20 cellular contexts compared by ENCODE assay signal in the genomic region with DNA sequence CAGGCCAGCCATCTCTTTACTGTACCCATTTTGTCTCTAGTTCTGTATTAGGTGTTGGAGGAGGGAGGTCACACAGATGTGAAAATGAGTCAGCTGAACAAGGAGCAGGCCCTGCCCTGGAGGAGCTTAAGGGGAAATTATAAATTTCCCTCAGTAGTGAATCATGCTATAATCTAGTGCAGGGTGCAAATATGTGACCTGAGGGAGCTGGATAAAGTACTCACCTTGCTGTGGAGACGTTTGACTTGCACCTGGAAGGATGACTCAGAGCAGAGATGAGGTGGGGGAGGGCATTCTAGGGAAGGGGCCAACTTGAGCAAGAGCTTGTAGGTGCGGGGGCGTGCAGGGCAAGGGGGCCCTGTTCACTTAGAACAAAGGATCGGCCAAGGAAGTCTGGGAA.
DNase-seq lines count a peak whose midpoint lies in the region; ATAC-seq, FAIRE-seq and TF ChIP-seq lines count a peak whose summit lies in the region.
"Had no signal": no experiment of that assay in that cellular context is flagged by ENCODE, and none has a peak within 500 bp of the region (broad histone marks: within the 10 kb centered on the region; RNA-seq: fewer than 3 reads in every experiment).

No MANE protein-coding gene starts in this region.

- H3K4me3 ChIP-seq in GM23338 (no peak overlapping the region), RWPE2 (ENCODE audit: severe bottlenecking) (no peak overlapping the region)
- H3K4me3 ChIP-seq: cardiac muscle cell, dorsolateral prefrontal cortex, esophagus muscularis mucosa, sigmoid colon had no signal

- H3K27me3 ChIP-seq in GM23338 (ENCODE audit: insufficient read depth) (no peaks in the 10 kb centered on the region), RWPE2 (ENCODE audit: insufficient read depth, poor library complexity, severe bottlenecking) (no peaks in the 10 kb centered on the region)
- H3K27me3 ChIP-seq: cardiac muscle cell, dorsolateral prefrontal cortex, esophagus muscularis mucosa, sigmoid colon had no signal

- no peak overlapping the region for H3K4me2 ChIP-seq in GM23338

- TF ChIP-seq CTCF in GM23338 (conservative IDR thresholded peaks at IDR 0.05; ENCODE audit: low read depth in 2 of 2) = no peak
- TF ChIP-seq CTCF in RWPE2 (IDR thresholded peaks at IDR 0.05; ENCODE audit: poor library complexity, severe bottlenecking) = no peak
- TF ChIP-seq CTCF in neural crest cell (conservative IDR thresholded peaks at IDR 0.05) = no peak

- peaks cover 8% of the 10 kb centered on the region for H3K27me3 Mint-ChIP-seq in GM23338 (ENCODE audit: insufficient read depth, low read depth, poor library complexity)
- no peaks in the 10 kb centered on the region for H3K27me3 Mint-ChIP-seq in neural crest cell (ENCODE audit: low read depth)
- H3K27me3 Mint-ChIP-seq in activated CD8-positive, alpha-beta memory T cell treated with anti-CD3 and anti-CD28 coated beads, Interleukin-2, amount 10 ng/mL, durations not matched to agents 7 days and 5 days = no peaks in the 10 kb centered on the region
- H3K27me3 Mint-ChIP-seq: type B pancreatic cell had no signal

- DNase-seq in GM23338 (ENCODE audit: low spot score) = no peak
- no peak for DNase-seq in RWPE2 (ENCODE audit: low spot score)
- DNase-seq in epithelial cell of prostate (ENCODE audit: low read depth, low spot score) = peak; percentile 67
- DNase-seq in neural crest cell (ENCODE audit: low read depth, low spot score) = no peak
- no peak for DNase-seq in Right ventricle myocardium superior
- DNase-seq in activated CD8-positive, alpha-beta memory T cell treated with anti-CD3 and anti-CD28 coated beads, Interleukin-2, amount 10 ng/mL, durations not matched to agents 7 days and 5 days = no peak
- DNase-seq in RCC 7860 (ENCODE audit: low spot score) = no peak
- DNase-seq in hypothalamus (lab: John Stamatoyannopoulos, UW) = no peak
- DNase-seq: dorsolateral prefrontal cortex; head of caudate nucleus; NCI-H1436 treated with DMSO at 0.1 percent for 48 hours; NCI-H2171; sigmoid colon; stimulated activated naive B cell treated with anti-CD40 and anti-IgM and Interleukin-4, amounts not matched to agents 10 μg/mL and 1 μg/mL and 100 μg/mL, for 72 hours; T-helper 9 cell had no signal

- H3K27ac ChIP-seq in GM23338 (ENCODE audit: low read depth) = no peak overlapping the region
- peak overlapping the region; percentile 38 for H3K27ac ChIP-seq in RWPE2 (ENCODE audit: poor library complexity, severe bottlenecking)
- H3K27ac ChIP-seq in epithelial cell of prostate = no peak overlapping the region
- H3K27ac ChIP-seq: cardiac muscle cell, esophagus muscularis mucosa, sigmoid colon had no signal

- peaks cover 5% of the 10 kb centered on the region; the same call in 1 of the 2 replicates for H3K9me2 ChIP-seq in GM23338 (ENCODE audit: insufficient read depth)

- ATAC-seq in GM23338 (no peak), RWPE2 (ENCODE audit: low read depth) (peak; percentile 94), Right ventricle myocardium superior (ENCODE audit: poor library complexity) (no peak)
- no peak for ATAC-seq in activated CD8-positive, alpha-beta memory T cell treated with anti-CD3 and anti-CD28 coated beads, Interleukin-2, amount 10 ng/mL, durations not matched to agents 7 days and 5 days
- ATAC-seq: HepG2, SK-N-SH treated with all-trans-retinoic acid at 6 μM for 48 hours had no signal

- CTCF ChIA-PET in activated CD8-positive, alpha-beta memory T cell treated with anti-CD3 and anti-CD28 coated beads, Interleukin-2, amount 10 ng/mL, durations not matched to agents 7 days and 5 days (lab: Charles Lee) = no interaction called here

- no peaks in the 10 kb centered on the region for H3K36me3 Mint-ChIP-seq in GM23338 (ENCODE audit: low read depth)
- peaks cover 2% of the 10 kb centered on the region for H3K36me3 Mint-ChIP-seq in neural crest cell (ENCODE audit: low read depth)
- no peaks in the 10 kb centered on the region for H3K36me3 Mint-ChIP-seq in activated CD8-positive, alpha-beta memory T cell treated with anti-CD3 and anti-CD28 coated beads, Interleukin-2, amount 10 ng/mL, durations not matched to agents 7 days and 5 days
- H3K36me3 Mint-ChIP-seq: stimulated activated naive B cell treated with anti-CD40 and anti-IgM and Interleukin-4, amounts not matched to agents 10 μg/mL and 1 μg/mL and 100 μg/mL, for 72 hours; type B pancreatic cell had no signal

- H3K4me1 Mint-ChIP-seq in GM23338 (peaks cover 17% of the 10 kb centered on the region), neural crest cell (peaks cover 75% of the 10 kb centered on the region)
- H3K4me1 Mint-ChIP-seq in activated CD8-positive, alpha-beta memory T cell treated with anti-CD3 and anti-CD28 coated beads, Interleukin-2, amount 10 ng/mL, durations not matched to agents 7 days and 5 days = no peaks in the 10 kb centered on the region

- H4K20me1 ChIP-seq in GM23338 (replicated peaks; ENCODE audit: insufficient read depth) = no peaks in the 10 kb centered on the region

- H3K4me1 ChIP-seq in GM23338 (ENCODE audit: insufficient read depth) = peaks cover 8% of the 10 kb centered on the region
- H3K4me1 ChIP-seq in RWPE2 (ENCODE audit: insufficient read depth, poor library complexity, severe bottlenecking) = peaks cover 14% of the 10 kb centered on the region
- H3K4me1 ChIP-seq: esophagus muscularis mucosa, sigmoid colon had no signal

- H3K27ac Mint-ChIP-seq in GM23338 = peak overlapping the region; percentile 19; the same call in 1 of the 2 replicates
- peak overlapping the region; percentile 80 for H3K27ac Mint-ChIP-seq in neural crest cell (ENCODE audit: unreplicated experiment)
- no peak overlapping the region for H3K27ac Mint-ChIP-seq in activated CD8-positive, alpha-beta memory T cell treated with anti-CD3 and anti-CD28 coated beads, Interleukin-2, amount 10 ng/mL, durations not matched to agents 7 days and 5 days
- H3K27ac Mint-ChIP-seq: stimulated activated naive B cell treated with anti-CD40 and anti-IgM and Interleukin-4, amounts not matched to agents 10 μg/mL and 1 μg/mL and 100 μg/mL, for 72 hours; type B pancreatic cell had no signal

- H3K9me3 Mint-ChIP-seq in GM23338 (peaks cover 6% of the 10 kb centered on the region; the same call in 1 of the 3 replicates), neural crest cell (peaks cover 3% of the 10 kb centered on the region)
- H3K9me3 Mint-ChIP-seq in activated CD8-positive, alpha-beta memory T cell treated with anti-CD3 and anti-CD28 coated beads, Interleukin-2, amount 10 ng/mL, durations not matched to agents 7 days and 5 days (ENCODE audit: low read depth) = no peaks in the 10 kb centered on the region
- H3K9me3 Mint-ChIP-seq: type B pancreatic cell had no signal

- no peaks in the 10 kb centered on the region for H3F3A ChIP-seq in GM23338 (replicated peaks; ENCODE audit: low read depth)

- H3K4me3 Mint-ChIP-seq in GM23338 = no peak overlapping the region
- H3K4me3 Mint-ChIP-seq in neural crest cell = no peak overlapping the region
- H3K4me3 Mint-ChIP-seq in activated CD8-positive, alpha-beta memory T cell treated with anti-CD3 and anti-CD28 coated beads, Interleukin-2, amount 10 ng/mL, durations not matched to agents 7 days and 5 days = no peak overlapping the region
- H3K4me3 Mint-ChIP-seq: type B pancreatic cell had no signal

- H3K79me2 ChIP-seq in GM23338 (replicated peaks; ENCODE audit: insufficient read depth) = no peaks in the 10 kb centered on the region

- FAIRE-seq in RCC 7860 (lab: Jason Lieb, UNC) = no peak
- FAIRE-seq: HepG2 had no signal

- H3K9me3 ChIP-seq in RWPE2 (ENCODE audit: severe bottlenecking) = no peaks in the 10 kb centered on the region
- H3K9me3 ChIP-seq: esophagus muscularis mucosa, sigmoid colon had no signal

- no peaks in the 10 kb centered on the region for H3K36me3 ChIP-seq in GM23338 (ENCODE audit: insufficient read depth)
- H3K36me3 ChIP-seq in RWPE2 (ENCODE audit: low read depth) = no peaks in the 10 kb centered on the region
- H3K36me3 ChIP-seq: cardiac muscle cell, esophagus muscularis mucosa, sigmoid colon had no signal

- intact Hi-C loops in Right ventricle myocardium superior (cut with DNase I) = no loop called here

- no peak overlapping the region for H2AFZ ChIP-seq in GM23338

TF ChIP-seq in GM23338, 12 proteins besides CTCF, POLR2A, EP300 and RAD21 (continues in another document):
- TF ChIP-seq, protein P1, sequence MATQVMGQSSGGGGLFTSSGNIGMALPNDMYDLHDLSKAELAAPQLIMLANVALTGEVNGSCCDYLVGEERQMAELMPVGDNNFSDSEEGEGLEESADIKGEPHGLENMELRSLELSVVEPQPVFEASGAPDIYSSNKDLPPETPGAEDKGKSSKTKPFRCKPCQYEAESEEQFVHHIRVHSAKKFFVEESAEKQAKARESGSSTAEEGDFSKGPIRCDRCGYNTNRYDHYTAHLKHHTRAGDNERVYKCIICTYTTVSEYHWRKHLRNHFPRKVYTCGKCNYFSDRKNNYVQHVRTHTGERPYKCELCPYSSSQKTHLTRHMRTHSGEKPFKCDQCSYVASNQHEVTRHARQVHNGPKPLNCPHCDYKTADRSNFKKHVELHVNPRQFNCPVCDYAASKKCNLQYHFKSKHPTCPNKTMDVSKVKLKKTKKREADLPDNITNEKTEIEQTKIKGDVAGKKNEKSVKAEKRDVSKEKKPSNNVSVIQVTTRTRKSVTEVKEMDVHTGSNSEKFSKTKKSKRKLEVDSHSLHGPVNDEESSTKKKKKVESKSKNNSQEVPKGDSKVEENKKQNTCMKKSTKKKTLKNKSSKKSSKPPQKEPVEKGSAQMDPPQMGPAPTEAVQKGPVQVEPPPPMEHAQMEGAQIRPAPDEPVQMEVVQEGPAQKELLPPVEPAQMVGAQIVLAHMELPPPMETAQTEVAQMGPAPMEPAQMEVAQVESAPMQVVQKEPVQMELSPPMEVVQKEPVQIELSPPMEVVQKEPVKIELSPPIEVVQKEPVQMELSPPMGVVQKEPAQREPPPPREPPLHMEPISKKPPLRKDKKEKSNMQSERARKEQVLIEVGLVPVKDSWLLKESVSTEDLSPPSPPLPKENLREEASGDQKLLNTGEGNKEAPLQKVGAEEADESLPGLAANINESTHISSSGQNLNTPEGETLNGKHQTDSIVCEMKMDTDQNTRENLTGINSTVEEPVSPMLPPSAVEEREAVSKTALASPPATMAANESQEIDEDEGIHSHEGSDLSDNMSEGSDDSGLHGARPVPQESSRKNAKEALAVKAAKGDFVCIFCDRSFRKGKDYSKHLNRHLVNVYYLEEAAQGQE (IDR thresholded peaks at IDR 0.05; ENCODE audit: unreplicated experiment) = no peak
- TF ChIP-seq EZH2 (IDR thresholded peaks at IDR 0.05; ENCODE audit: low read depth, unreplicated experiment) (no peak), NANOG (IDR thresholded peaks at IDR 0.05; ENCODE audit: borderline replicate concordance) (no peak), EZH2phosphoT487 (IDR thresholded peaks at IDR 0.05; ENCODE audit: unreplicated experiment) (no peak), ZNF114 (CRISPR knock-in tag; IDR thresholded peaks at IDR 0.05) (no peak), JUNB (IDR thresholded peaks at IDR 0.05; ENCODE audit: unreplicated experiment) (no peak), POLR2AphosphoS5 (IDR thresholded peaks at IDR 0.05; ENCODE audit: low read depth) (no peak), CREB1 (CRISPR knock-in tag; IDR thresholded peaks at IDR 0.05; ENCODE audit: low read depth) (no peak)
